In genomic region chr19:5127710-5128109, GRCh38 we compare ENCODE assay signal across 1 cellular context.
TF ChIP-seq lines count a peak whose summit lies in the region.

No MANE protein-coding gene starts in this region.

TF ChIP-seq in HepG2, 621 proteins besides CTCF, POLR2A, EP300 and RAD21 (continued from another document):
- TF ChIP-seq ZNF878 (CRISPR knock-in tag; IDR thresholded peaks at IDR 0.05) = no peak
TF ChIP-seq in HepG2: peak in this region for 0.
